In the genomic region with DNA sequence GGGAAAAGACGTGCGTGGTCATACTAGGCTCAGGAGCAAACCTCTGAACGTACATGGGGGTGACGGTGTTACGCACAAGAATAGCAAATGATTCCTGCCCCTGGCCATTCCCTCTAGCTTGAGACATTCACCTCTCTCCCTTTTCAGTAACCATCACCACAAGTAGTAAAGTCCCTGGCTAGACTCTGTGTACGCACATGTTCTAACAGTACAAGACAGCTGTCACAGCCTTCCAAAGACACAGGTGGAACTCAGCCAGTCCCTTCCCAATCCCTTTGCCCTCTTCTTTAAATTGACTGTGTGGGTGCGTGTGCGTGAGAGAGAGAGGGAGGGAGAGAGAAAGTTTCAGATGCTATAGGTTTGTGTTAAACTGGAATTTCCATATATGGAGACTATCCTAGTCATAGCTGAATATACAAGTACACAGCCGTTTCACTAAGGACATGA, we compare ENCODE assay signal across 15 cellular contexts.
DNase-seq lines count a peak whose midpoint lies in the region; ATAC-seq and TF ChIP-seq lines count a peak whose summit lies in the region.
"Had no signal": no experiment of that assay in that cellular context is flagged by ENCODE, and none has a peak within 500 bp of the region (broad histone marks: within the 10 kb centered on the region; RNA-seq: fewer than 3 reads in every experiment).

No MANE protein-coding gene starts in this region.

- H3K27me3 Mint-ChIP-seq in activated naive CD4-positive, alpha-beta T cell treated with anti-CD3 and anti-CD28 coated beads, Interleukin-2, amount 50 U/mL, for 24 hours: no peaks in the 10 kb centered on the region
- peaks cover 4% of the 10 kb centered on the region for H3K27me3 Mint-ChIP-seq in glutamatergic neuron (ENCODE audit: unreplicated experiment)
- H3K27me3 Mint-ChIP-seq in stimulated activated naive CD8-positive, alpha-beta T cell treated with anti-CD3 and anti-CD28 coated beads, Interleukin-15, amount 100 ng/mL, for 72 hours: no peaks in the 10 kb centered on the region
- H3K27me3 Mint-ChIP-seq: activated B cell treated with CpG ODN at 0.5 μM for 24 hours had no signal

- peaks cover 2% of the 10 kb centered on the region for H3K36me3 Mint-ChIP-seq in activated naive CD4-positive, alpha-beta T cell treated with anti-CD3 and anti-CD28 coated beads, Interleukin-2, amount 50 U/mL, for 24 hours
- H3K36me3 Mint-ChIP-seq in glutamatergic neuron (ENCODE audit: unreplicated experiment): no peaks in the 10 kb centered on the region

- H3K36me3 ChIP-seq in KOPT-K1 (ENCODE audit: insufficient read depth, low read length): no peaks in the 10 kb centered on the region
- H3K36me3 ChIP-seq: neutrophil had no signal

- DNase-seq in activated naive CD4-positive, alpha-beta T cell treated with Interleukin-2 at 50 U/mL for 16 hours: no peak
- DNase-seq in glutamatergic neuron: no peak
- DNase-seq in stimulated activated naive CD8-positive, alpha-beta T cell treated with anti-CD3 and anti-CD28 coated beads, Interleukin-15, amount 100 ng/mL, for 72 hours: peak in 1 of 2 donors; percentile 19
- DNase-seq in NOMO-1 (lab: John Stamatoyannopoulos, UW; ENCODE audit: unreplicated experiment in 2 of 2): no peak
- DNase-seq: activated B cell treated with CpG ODN at 0.5 μM for 24 hours, amniotic stem cell, dorsolateral prefrontal cortex, NCI-H1105 treated with DMSO at 0.1 percent for 48 hours, NCI-H82 had no signal

- H3K9me3 ChIP-seq in KOPT-K1 (ENCODE audit: insufficient read depth, low read length, poor library complexity, severe bottlenecking): peaks cover 12% of the 10 kb centered on the region
- H3K9me3 ChIP-seq: neutrophil had no signal

- peak overlapping the region; percentile 91 for H3K27ac ChIP-seq in KOPT-K1 (ENCODE audit: low read depth, low read length, poor library complexity, severe bottlenecking)
- H3K27ac ChIP-seq: neutrophil, SK-N-MC had no signal

- peaks cover 91% of the 10 kb centered on the region for H3K4me1 Mint-ChIP-seq in activated naive CD4-positive, alpha-beta T cell treated with anti-CD3 and anti-CD28 coated beads, Interleukin-2, amount 50 U/mL, for 24 hours
- peaks cover 22% of the 10 kb centered on the region for H3K4me1 Mint-ChIP-seq in glutamatergic neuron (ENCODE audit: low read depth, unreplicated experiment)
- H3K4me1 Mint-ChIP-seq in stimulated activated naive CD8-positive, alpha-beta T cell treated with anti-CD3 and anti-CD28 coated beads, Interleukin-15, amount 100 ng/mL, for 72 hours: peaks cover 97% of the 10 kb centered on the region

- peak; percentile 54 for ATAC-seq in stimulated activated naive CD8-positive, alpha-beta T cell treated with anti-CD3 and anti-CD28 coated beads, Interleukin-15, amount 100 ng/mL, for 72 hours
- ATAC-seq in activated CD4-positive, CD25-positive, alpha-beta regulatory T cell treated with anti-CD3 and anti-CD28 coated beads, Interleukin-2, amount 50 U/mL, for 24 hours: no peak
- ATAC-seq in GM19328 (IDR thresholded peaks at IDR 0.05; ENCODE audit: unreplicated experiment): no peak

- H3K9me3 Mint-ChIP-seq in activated naive CD4-positive, alpha-beta T cell treated with anti-CD3 and anti-CD28 coated beads, Interleukin-2, amount 50 U/mL, for 24 hours: no peaks in the 10 kb centered on the region
- no peaks in the 10 kb centered on the region for H3K9me3 Mint-ChIP-seq in glutamatergic neuron (ENCODE audit: unreplicated experiment)
- no peaks in the 10 kb centered on the region for H3K9me3 Mint-ChIP-seq in stimulated activated naive CD8-positive, alpha-beta T cell treated with anti-CD3 and anti-CD28 coated beads, Interleukin-15, amount 100 ng/mL, for 72 hours
- H3K9me3 Mint-ChIP-seq: activated B cell treated with CpG ODN at 0.5 μM for 24 hours had no signal

- TF ChIP-seq CTCF in glutamatergic neuron (IDR thresholded peaks at IDR 0.05; ENCODE audit: partially characterized antibody, unreplicated experiment): no peak

- H3K4me3 Mint-ChIP-seq in activated naive CD4-positive, alpha-beta T cell treated with anti-CD3 and anti-CD28 coated beads, Interleukin-2, amount 50 U/mL, for 24 hours: peak overlapping the region; percentile 69
- H3K4me3 Mint-ChIP-seq in glutamatergic neuron (ENCODE audit: unreplicated experiment): no peak overlapping the region
- H3K4me3 Mint-ChIP-seq in stimulated activated naive CD8-positive, alpha-beta T cell treated with anti-CD3 and anti-CD28 coated beads, Interleukin-15, amount 100 ng/mL, for 72 hours: peak overlapping the region; percentile 79
- H3K4me3 Mint-ChIP-seq: activated B cell treated with CpG ODN at 0.5 μM for 24 hours had no signal

- peak overlapping the region; percentile 97 for H3K27ac Mint-ChIP-seq in activated naive CD4-positive, alpha-beta T cell treated with anti-CD3 and anti-CD28 coated beads, Interleukin-2, amount 50 U/mL, for 24 hours
- peak overlapping the region; percentile 57 for H3K27ac Mint-ChIP-seq in glutamatergic neuron (ENCODE audit: unreplicated experiment)
- peak overlapping the region; percentile 99 to 100 for H3K27ac Mint-ChIP-seq in stimulated activated naive CD8-positive, alpha-beta T cell treated with anti-CD3 and anti-CD28 coated beads, Interleukin-15, amount 100 ng/mL, for 72 hours
- H3K27ac Mint-ChIP-seq: activated B cell treated with CpG ODN at 0.5 μM for 24 hours had no signal
